20 cellular contexts compared by ENCODE assay signal in genomic region chr12:44628180-44628579, GRCh38.
"Had no signal": no experiment of that assay in that cellular context is flagged by ENCODE, and none has a peak within 500 bp of the region (broad histone marks: within the 10 kb centered on the region; RNA-seq: fewer than 3 reads in every experiment).

No MANE protein-coding gene starts in this region.

- H3K9me3 ChIP-seq: transverse colon, uterus had no signal

- H3K27me3 Mint-ChIP-seq: brain; natural killer cell treated with Interleukin-12 subunit alpha and Interleukin-12 subunit beta and Interleukin-15 and Interleukin-18, amount 100 ng/mL, for 72 hours; stimulated activated naive B cell treated with anti-CD40 and anti-IgM and Interleukin-4, amounts not matched to agents 10 μg/mL and 1 μg/mL and 100 μg/mL, for 72 hours had no signal

- DNase-seq: activated effector memory CD4-positive, alpha-beta T cell treated with anti-CD3 and anti-CD28 coated beads, Interleukin-2, amount 50 U/mL, for 16 hours; anterior cingulate cortex; caudate nucleus; dorsolateral prefrontal cortex; foreskin keratinocyte; left cardiac atrium; nucleus accumbens; stimulated activated CD4-positive, alpha-beta T cell treated with anti-CD3 and anti-CD28 coated beads, Interleukin-4, amount 100 ng/mL, for 4 hours; stimulated activated naive B cell treated with anti-CD40 and anti-IgM and Interleukin-4, amounts not matched to agents 10 μg/mL and 1 μg/mL and 100 μg/mL, for 72 hours; transverse colon; uterus had no signal

- H3K4me3 ChIP-seq: dorsolateral prefrontal cortex, hepatocyte, lung, smooth muscle cell, transverse colon, uterus had no signal

- H3K27ac Mint-ChIP-seq: mesothelial cell of epicardium; natural killer cell treated with Interleukin-12 subunit alpha and Interleukin-12 subunit beta and Interleukin-15 and Interleukin-18, amount 100 ng/mL, for 72 hours; stimulated activated naive B cell treated with anti-CD40 and anti-IgM and Interleukin-4, amounts not matched to agents 10 μg/mL and 1 μg/mL and 100 μg/mL, for 72 hours; T-helper 1 cell treated with Interleukin-12 subunit alpha and Interleukin-12 subunit beta and Interleukin-4 antibody, amounts not matched to agents 30 μg/mL and 1 μg/mL, for 36 hours had no signal

- H3K27me3 ChIP-seq: dorsolateral prefrontal cortex, foreskin keratinocyte, hepatocyte, transverse colon, uterus had no signal

- H3K4me1 Mint-ChIP-seq: stimulated activated naive B cell treated with anti-CD40 and anti-IgM and Interleukin-4, amounts not matched to agents 10 μg/mL and 1 μg/mL and 100 μg/mL, for 72 hours had no signal

- H3K36me3 ChIP-seq: transverse colon, uterus had no signal

- H3K9me3 Mint-ChIP-seq: brain; mesothelial cell of epicardium; natural killer cell treated with Interleukin-12 subunit alpha and Interleukin-12 subunit beta and Interleukin-15 and Interleukin-18, amount 100 ng/mL, for 72 hours; stimulated activated naive B cell treated with anti-CD40 and anti-IgM and Interleukin-4, amounts not matched to agents 10 μg/mL and 1 μg/mL and 100 μg/mL, for 72 hours; T-helper 1 cell treated with Interleukin-12 subunit alpha and Interleukin-12 subunit beta and Interleukin-4 antibody, amounts not matched to agents 30 μg/mL and 1 μg/mL, for 36 hours had no signal

- H3K27ac ChIP-seq: dorsolateral prefrontal cortex, foreskin keratinocyte, hepatocyte, transverse colon, uterus had no signal

- ATAC-seq: activated CD4-positive, CD25-positive, alpha-beta regulatory T cell treated with anti-CD3 and anti-CD28 coated beads, Interleukin-2, amount 50 U/mL, for 24 hours; foreskin keratinocyte; left cardiac atrium; natural killer cell treated with Interleukin-12 subunit alpha and Interleukin-12 subunit beta and Interleukin-15 and Interleukin-18, amount 100 ng/mL, for 72 hours; sciatic nerve; stimulated activated naive B cell treated with anti-CD40 and anti-IgM and Interleukin-4, amounts not matched to agents 10 μg/mL and 1 μg/mL and 100 μg/mL, for 72 hours had no signal

- H3K4me1 ChIP-seq: foreskin keratinocyte, transverse colon, uterus had no signal

- H3K4me3 Mint-ChIP-seq: mesothelial cell of epicardium; natural killer cell treated with Interleukin-12 subunit alpha and Interleukin-12 subunit beta and Interleukin-15 and Interleukin-18, amount 100 ng/mL, for 72 hours; stimulated activated naive B cell treated with anti-CD40 and anti-IgM and Interleukin-4, amounts not matched to agents 10 μg/mL and 1 μg/mL and 100 μg/mL, for 72 hours; T-helper 1 cell treated with Interleukin-12 subunit alpha and Interleukin-12 subunit beta and Interleukin-4 antibody, amounts not matched to agents 30 μg/mL and 1 μg/mL, for 36 hours had no signal
